35 cellular contexts compared by ENCODE assay signal in the genomic region with DNA sequence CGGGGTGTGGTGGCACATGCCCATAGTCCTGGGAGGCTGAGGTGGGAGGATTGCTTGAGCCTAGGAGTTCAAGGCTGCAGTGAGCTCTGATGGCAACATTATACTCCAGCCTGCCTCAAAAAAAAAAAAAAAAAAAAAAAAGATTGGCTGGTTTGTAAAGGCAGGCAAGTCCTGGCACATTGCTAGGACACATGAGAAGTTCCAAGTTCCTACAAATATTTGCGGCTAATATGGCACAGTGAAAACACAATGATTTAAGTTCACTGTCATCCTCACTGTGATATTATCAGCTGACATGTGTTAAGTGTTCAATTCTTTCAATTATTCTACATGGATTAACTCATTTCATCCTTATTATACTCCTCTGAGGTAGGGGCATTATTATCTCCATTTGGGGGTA. TPM values are rescaled to one million over a fixed set of nuclear protein-coding genes. Genes with fewer than 3 reads are reported as not detected.
"Had no signal": no experiment of that assay in that cellular context is flagged by ENCODE, and none has a peak within 500 bp of the region (broad histone marks: within the 10 kb centered on the region; RNA-seq: fewer than 3 reads in every experiment).

No MANE protein-coding gene starts in this region.

- H3K27me3 ChIP-seq: adrenal gland, body of pancreas had no signal

- FAIRE-seq: astrocyte, RCC 7860 had no signal

- ATAC-seq: activated CD8-positive, alpha-beta memory T cell treated with anti-CD3 and anti-CD28 coated beads, Interleukin-2, amount 10 ng/mL, durations not matched to agents 7 days and 5 days; body of pancreas; Right ventricle myocardium inferior had no signal

- H3K27me3 Mint-ChIP-seq: activated B cell treated with CpG ODN at 0.5 μM for 24 hours; activated CD4-positive, alpha-beta memory T cell treated with anti-CD3 and anti-CD28 coated beads for 36 hours; activated CD8-positive, alpha-beta memory T cell treated with anti-CD3 and anti-CD28 coated beads, Interleukin-2, amount 10 ng/mL, durations not matched to agents 7 days and 5 days; central memory CD8-positive, alpha-beta T cell had no signal

- H3K4me1 Mint-ChIP-seq: activated B cell treated with CpG ODN at 0.5 μM for 24 hours; activated CD8-positive, alpha-beta memory T cell treated with anti-CD3 and anti-CD28 coated beads, Interleukin-2, amount 10 ng/mL, durations not matched to agents 7 days and 5 days; central memory CD8-positive, alpha-beta T cell had no signal

- H3K9me3 ChIP-seq: adrenal gland, body of pancreas had no signal

- H3K4me1 ChIP-seq: adrenal gland, body of pancreas had no signal

- H3K4me3 ChIP-seq: adrenal gland, body of pancreas, PC-9 had no signal

- H3K4me3 Mint-ChIP-seq: activated B cell treated with CpG ODN at 0.5 μM for 24 hours; activated CD4-positive, alpha-beta memory T cell treated with anti-CD3 and anti-CD28 coated beads for 36 hours; activated CD8-positive, alpha-beta memory T cell treated with anti-CD3 and anti-CD28 coated beads, Interleukin-2, amount 10 ng/mL, durations not matched to agents 7 days and 5 days; central memory CD8-positive, alpha-beta T cell had no signal

- H3K27ac ChIP-seq: adrenal gland, body of pancreas, KMS-11, PC-9, RWPE1, VCaP had no signal

- DNase-seq: activated B cell treated with CpG ODN at 0.5 μM for 24 hours; activated CD4-positive, alpha-beta memory T cell treated with anti-CD3 and anti-CD28 coated beads for 36 hours; activated CD4-positive, alpha-beta T cell treated with anti-CD3 and anti-CD28 coated beads for 4 hours; activated CD4-positive, alpha-beta T cell treated with anti-CD3 and anti-CD28 coated beads, Interleukin-2, amount 50 U/mL, for 1 hour; activated CD4-positive, CD25-positive, alpha-beta regulatory T cell treated with anti-CD3 and anti-CD28 coated beads, Interleukin-2, amount 50 U/mL, for 72 hours; activated CD8-positive, alpha-beta memory T cell treated with anti-CD3 and anti-CD28 coated beads for 24 hours; activated CD8-positive, alpha-beta memory T cell treated with anti-CD3 and anti-CD28 coated beads, Interleukin-2, amount 10 ng/mL, durations not matched to agents 7 days and 5 days; activated CD8-positive, alpha-beta memory T cell treated with anti-CD3 and anti-CD28 coated beads, Interleukin-2, amount 50 U/mL, for 48 hours; activated effector memory CD4-positive, alpha-beta T cell treated with anti-CD3 and anti-CD28 coated beads, Interleukin-2, amount 50 U/mL, for 16 hours; activated naive CD4-positive, alpha-beta T cell; activated naive CD4-positive, alpha-beta T cell treated with anti-CD3 and anti-CD28 coated beads, Interleukin-2, amount 50 U/mL, for 16 hours; activated T-cell treated with anti-CD3 and anti-CD28 coated beads, Interleukin-2, amount 50 U/mL, for 48 hours; adrenal gland; body of pancreas; NCI-H1105; NCI-H1417 treated with DMSO at 0.1 percent for 48 hours; NCI-H187 treated with DMSO at 0.1 percent for 48 hours; NCI-H345; NCI-H524 treated with DMSO at 0.1 percent for 48 hours; PC-9; SIG-M5; SW 1271; T-helper 1 cell; T-helper 2 cell; T-helper 9 cell had no signal

- H3K27ac Mint-ChIP-seq: activated B cell treated with CpG ODN at 0.5 μM for 24 hours; activated CD4-positive, alpha-beta memory T cell treated with anti-CD3 and anti-CD28 coated beads for 36 hours; activated CD8-positive, alpha-beta memory T cell treated with anti-CD3 and anti-CD28 coated beads, Interleukin-2, amount 10 ng/mL, durations not matched to agents 7 days and 5 days had no signal

- H3K9me3 Mint-ChIP-seq: activated B cell treated with CpG ODN at 0.5 μM for 24 hours; activated CD4-positive, alpha-beta memory T cell treated with anti-CD3 and anti-CD28 coated beads for 36 hours; central memory CD8-positive, alpha-beta T cell had no signal

RNA-seq across cellular contexts. Expression of a gene that starts 26.4 kb away (rescaled TPM):
- total RNA-seq: activated B cell treated with CpG ODN at 0.5 μM for 24 hours; activated CD4-positive, alpha-beta memory T cell treated with anti-CD3 and anti-CD28 coated beads for 36 hours; activated CD8-positive, alpha-beta memory T cell treated with anti-CD3 and anti-CD28 coated beads, Interleukin-2, amount 10 ng/mL, durations not matched to agents 7 days and 5 days; adrenal gland; astrocyte; body of pancreas; LHCN-M2; NCI-H460; PC-9; Right ventricle myocardium inferior; SK-MEL-5 had no signal
- polyA plus RNA-seq: adrenal gland had no signal

RNA-seq across cellular contexts. Expression of a gene that starts 50.8 kb away (rescaled TPM):
- total RNA-seq: activated B cell treated with CpG ODN at 0.5 μM for 24 hours, adrenal gland, astrocyte, body of pancreas, LHCN-M2, NCI-H460, PC-9, Right ventricle myocardium inferior, SK-MEL-5 had no signal
- polyA plus RNA-seq: adrenal gland had no signal
